10 cellular contexts compared by ENCODE assay signal in the genomic region with DNA sequence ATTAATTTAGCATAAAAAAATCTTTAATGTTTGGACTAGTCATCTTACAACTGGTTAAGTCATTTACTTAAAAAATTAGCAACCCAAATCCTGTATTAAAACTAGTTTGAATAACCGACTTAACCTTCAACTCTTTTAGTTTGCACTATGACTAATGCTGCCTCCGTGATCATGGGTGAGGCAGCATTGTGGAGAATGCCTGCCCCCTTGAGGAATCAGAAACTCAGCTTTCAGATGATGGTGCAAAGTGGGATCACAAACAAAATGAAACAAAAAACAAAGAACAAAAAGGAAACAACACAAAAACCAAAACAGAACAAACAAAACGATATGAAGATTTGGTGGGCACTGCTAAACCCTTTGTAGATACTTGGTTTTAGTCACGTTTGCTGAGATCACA.
DNase-seq lines count a peak whose midpoint lies in the region; ATAC-seq and TF ChIP-seq lines count a peak whose summit lies in the region.
"Had no signal": no experiment of that assay in that cellular context is flagged by ENCODE, and none has a peak within 500 bp of the region (broad histone marks: within the 10 kb centered on the region; RNA-seq: fewer than 3 reads in every experiment).

No MANE protein-coding gene starts in this region.

- H3K27me3 ChIP-seq in SJCRH30 (no peaks in the 10 kb centered on the region), tibial artery (no peaks in the 10 kb centered on the region)

- H3K4me3 ChIP-seq in SJCRH30 (no peak overlapping the region), tibial artery (no peak overlapping the region)

- no peaks in the 10 kb centered on the region; the same call in 1 of the 2 replicates for H3K9me3 ChIP-seq in SJCRH30 (replicated peaks)
- no peaks in the 10 kb centered on the region for H3K9me3 ChIP-seq in tibial artery

- H3K4me1 ChIP-seq in SJCRH30 (no peaks in the 10 kb centered on the region), tibial artery (no peaks in the 10 kb centered on the region)

- no peak overlapping the region for H3K27ac ChIP-seq in SJCRH30
- no peak overlapping the region for H3K27ac ChIP-seq in tibial artery

- H3K36me3 ChIP-seq in SJCRH30, result no peaks in the 10 kb centered on the region
- no peaks in the 10 kb centered on the region for H3K36me3 ChIP-seq in tibial artery

- intact Hi-C loops in head of caudate nucleus (cut with DNase I) (loop anchor here (5.0 kb wide), 1 partner anchor 81 kb away; no protein-coding TSS in a partner anchor), tibial artery (cut with DNase I; ENCODE audit: low total_unique reads) (no loop called here)

- peak; percentile 30 to 33 for TF ChIP-seq CTCF in tibial artery (IDR thresholded peaks at IDR 0.05)

- ATAC-seq in HG02763 (IDR thresholded peaks at IDR 0.05; ENCODE audit: unreplicated experiment), result no peak
- no peak for ATAC-seq in GM18868 (IDR thresholded peaks at IDR 0.05; ENCODE audit: unreplicated experiment)

- DNase-seq in NCI-H345 treated with DMSO at 0.1 percent for 48 hours (lab: John Stamatoyannopoulos, UW; ENCODE audit: unreplicated experiment), result peak; percentile 3
- DNase-seq in NCI-H345 (lab: John Stamatoyannopoulos, UW), result no peak
- peak; percentile 14 to 49 for DNase-seq in SJCRH30
- peak in 41 of 42 donors; percentile 10 to 87 (median 62) for DNase-seq in head of caudate nucleus
- DNase-seq in tibial artery, result no peak
- DNase-seq in activated effector memory CD4-positive, alpha-beta T cell treated with Interleukin-2 at 50 U/mL for 16 hours, result no peak
- DNase-seq: CD4-positive, alpha-beta T cell; erythroblast had no signal

Comparison
In these comparisons a context has a peak if more than half of its experiments do, and no peak if none do; other contexts are left out.
1. DNase-seq: peak in NCI-H345 treated with DMSO at 0.1 percent for 48 hours (single experiment), SJCRH30 (2 of 2) and head of caudate nucleus (41 of 42); none in NCI-H345 (single experiment), tibial artery (0 of 2) and activated effector memory CD4-positive, alpha-beta T cell treated with Interleukin-2 at 50 U/mL for 16 hours (single experiment).